ENCODE assay signal across 1 cellular context in the genomic region with DNA sequence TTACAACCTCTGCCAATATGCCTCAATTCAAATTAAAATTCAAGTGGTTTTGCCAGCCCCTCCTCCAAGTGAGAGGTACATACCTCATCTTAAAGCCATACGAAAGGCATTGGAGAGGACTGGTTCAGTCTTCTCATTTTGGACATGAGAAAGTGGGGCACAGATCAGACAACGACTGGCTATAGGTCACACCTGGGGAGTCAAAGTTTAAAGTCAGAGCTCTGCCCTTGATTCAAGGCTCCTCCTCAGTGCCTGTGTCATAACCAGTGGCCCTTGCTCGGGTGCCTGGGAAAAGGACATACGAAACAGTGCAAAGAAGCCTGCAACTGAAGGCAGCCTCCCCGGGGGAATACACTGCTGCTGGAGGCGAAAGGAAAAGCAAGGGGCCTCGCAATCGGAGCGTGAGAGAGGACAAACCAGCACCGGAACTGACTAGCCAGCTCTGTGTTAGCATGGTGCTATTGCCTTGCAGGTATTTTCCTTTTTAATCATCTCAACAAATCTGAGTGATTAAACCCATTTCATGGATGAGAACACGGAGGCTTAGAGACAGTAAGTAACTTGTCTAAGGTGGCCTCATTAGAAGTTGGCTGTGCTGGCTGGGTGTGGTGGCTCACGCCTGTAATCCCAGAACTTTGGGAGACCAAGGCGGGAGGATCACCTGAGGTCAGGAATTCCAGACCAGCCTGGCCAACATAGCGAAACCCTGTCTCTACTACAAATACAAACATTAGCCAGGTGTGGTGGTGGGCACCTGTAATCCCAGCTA.
TF ChIP-seq lines count a peak whose summit lies in the region.

No MANE protein-coding gene starts in this region.

TF ChIP-seq in SK-N-SH treated with all-trans-retinoic acid at 6 μM for 48 hours, 23 proteins besides CTCF, POLR2A, EP300 and RAD21 (continued from another document):
- TF ChIP-seq RARB (CRISPR knock-in tag; IDR thresholded peaks at IDR 0.05), result no peak
- TF ChIP-seq ZNF565 (CRISPR knock-in tag; conservative IDR thresholded peaks at IDR 0.05; ENCODE audit: low read depth), result no peak
- TF ChIP-seq ZNF8 (CRISPR knock-in tag; IDR thresholded peaks at IDR 0.05), result no peak
- TF ChIP-seq ARNTL (CRISPR knock-in tag; IDR thresholded peaks at IDR 0.05; ENCODE audit: borderline replicate concordance, low read depth), result no peak
- TF ChIP-seq ZFP30 (CRISPR knock-in tag; IDR thresholded peaks at IDR 0.05), result no peak
- no peak for TF ChIP-seq TOX (CRISPR knock-in tag; IDR thresholded peaks at IDR 0.05; ENCODE audit: borderline replicate concordance)
- no peak for TF ChIP-seq TCF4 (CRISPR knock-in tag; IDR thresholded peaks at IDR 0.05; ENCODE audit: borderline replicate concordance)
- TF ChIP-seq SNAI2 (CRISPR knock-in tag; IDR thresholded peaks at IDR 0.05), result no peak
